25 cellular contexts compared by ENCODE assay signal in genomic region chr3:195696632-195697278, GRCh38. TPM values are rescaled to one million over a fixed set of nuclear protein-coding genes. Genes with fewer than 3 reads are reported as not detected.
DNase-seq lines count a peak whose midpoint lies in the region; FAIRE-seq and TF ChIP-seq lines count a peak whose summit lies in the region.
"Had no signal": no experiment of that assay in that cellular context is flagged by ENCODE, and none has a peak within 500 bp of the region (broad histone marks: within the 10 kb centered on the region; RNA-seq: fewer than 3 reads in every experiment).

No MANE protein-coding gene starts in this region.

- no peak for TF ChIP-seq CTCF in kidney (IDR thresholded peaks at IDR 0.05; ENCODE audit: borderline replicate concordance, extremely low read depth, insufficient read depth)

- H3K4me3 ChIP-seq in kidney (ENCODE audit: low read length in 2 of 2) = no peak overlapping the region
- H3K4me3 ChIP-seq: coronary artery, hepatocyte, testis had no signal

- intact Hi-C loops in activated T-helper 1 cell treated with anti-CD3 and anti-CD28 coated beads, Interleukin-12 subunit alpha, Interleukin-12 subunit beta, Interleukin-2, Interleukin-4 antibody, amounts not matched to agents 30 ng/mL and 10 ng/mL and 1 ng/mL, durations not matched to agents 14 hours and 24 hours and 36 hours (cut with micrococcal nuclease) = no loop called here
- intact Hi-C loops in kidney (cut with DNase I) = no loop called here

- H3K4me1 ChIP-seq in kidney (ENCODE audit: control insufficient read depth in 1 of 2, insufficient read depth in 1 of 2, low read depth in 1 of 2, low read length in 2 of 2) = no peaks in the 10 kb centered on the region

- FAIRE-seq in kidney (lab: Jason Lieb, UNC) = no peak
- FAIRE-seq: endothelial cell of umbilical vein, GM18507, H1, keratinocyte had no signal

- no peak for DNase-seq in activated T-helper 1 cell treated with anti-CD3 and anti-CD28 coated beads, Interleukin-12 subunit alpha, Interleukin-12 subunit beta, Interleukin-2, Interleukin-4 antibody, amounts not matched to agents 30 ng/mL and 10 ng/mL and 1 ng/mL, durations not matched to agents 14 hours and 24 hours and 36 hours (ENCODE audit: low spot score)
- DNase-seq in kidney = peak; percentile 81
- peak; percentile 24 for DNase-seq in stimulated activated CD8-positive, alpha-beta memory T cell treated with anti-CD3 and anti-CD28 coated beads, Interleukin-4, amount 100 ng/mL, for 48 hours
- no peak for DNase-seq in cerebellar nuclear complex (lab: John Stamatoyannopoulos, UW)
- DNase-seq in NCI-H1092 (lab: John Stamatoyannopoulos, UW) = no peak
- no peak for DNase-seq in NCI-H2081 (lab: John Stamatoyannopoulos, UW)
- DNase-seq: activated CD4-positive, alpha-beta T cell treated with anti-CD3 and anti-CD28 coated beads, Interleukin-2, amount 50 U/mL, for 4 hours; activated naive CD4-positive, alpha-beta T cell treated with anti-CD3 and anti-CD28 coated beads, Interleukin-2, amount 10 ng/mL, durations not matched to agents 7 days and 5 days; COR-L47; foreskin fibroblast; Kasumi-1; NCI-H1105 treated with DMSO at 0.1 percent for 48 hours; NCI-H2171 treated with DMSO at 0.1 percent for 48 hours; SIG-M5; stimulated activated CD4-positive, alpha-beta T cell treated with anti-CD3 and anti-CD28 coated beads, Interleukin-12 subunit alpha, Interleukin-12 subunit beta, amount 100 ng/mL, for 4 hours; testis had no signal

- no peak for TF ChIP-seq RAD21 in Ishikawa (IDR thresholded peaks at IDR 0.05; ENCODE audit: low read depth)

- no peaks in the 10 kb centered on the region for H3K9me3 ChIP-seq in kidney (ENCODE audit: control insufficient read depth in 1 of 2, low read length in 2 of 2)
- H3K9me3 ChIP-seq: testis had no signal

- H3K9me3 Mint-ChIP-seq in activated T-helper 1 cell treated with anti-CD3 and anti-CD28 coated beads, Interleukin-12 subunit alpha, Interleukin-12 subunit beta, Interleukin-2, Interleukin-4 antibody, amounts not matched to agents 30 ng/mL and 10 ng/mL and 1 ng/mL, durations not matched to agents 14 hours and 24 hours and 36 hours = no peaks in the 10 kb centered on the region
- H3K9me3 Mint-ChIP-seq: activated naive CD4-positive, alpha-beta T cell treated with anti-CD3 and anti-CD28 coated beads, Interleukin-2, amount 10 ng/mL, durations not matched to agents 7 days and 5 days had no signal

- H3K36me3 ChIP-seq in kidney (ENCODE audit: control insufficient read depth in 1 of 2, insufficient read depth in 2 of 2, low read length in 2 of 2) = peaks cover 12 to 48% of the 10 kb centered on the region in 2 donors

- H3K4me3 Mint-ChIP-seq in activated T-helper 1 cell treated with anti-CD3 and anti-CD28 coated beads, Interleukin-12 subunit alpha, Interleukin-12 subunit beta, Interleukin-2, Interleukin-4 antibody, amounts not matched to agents 30 ng/mL and 10 ng/mL and 1 ng/mL, durations not matched to agents 14 hours and 24 hours and 36 hours = no peak overlapping the region
- H3K4me3 Mint-ChIP-seq: activated naive CD4-positive, alpha-beta T cell treated with anti-CD3 and anti-CD28 coated beads, Interleukin-2, amount 10 ng/mL, durations not matched to agents 7 days and 5 days had no signal

- no peaks in the 10 kb centered on the region for H3K27me3 Mint-ChIP-seq in activated T-helper 1 cell treated with anti-CD3 and anti-CD28 coated beads, Interleukin-12 subunit alpha, Interleukin-12 subunit beta, Interleukin-2, Interleukin-4 antibody, amounts not matched to agents 30 ng/mL and 10 ng/mL and 1 ng/mL, durations not matched to agents 14 hours and 24 hours and 36 hours (ENCODE audit: insufficient read depth)
- H3K27me3 Mint-ChIP-seq: activated naive CD4-positive, alpha-beta T cell treated with anti-CD3 and anti-CD28 coated beads, Interleukin-2, amount 10 ng/mL, durations not matched to agents 7 days and 5 days had no signal

- peak overlapping the region; percentile 3 for H3K27ac Mint-ChIP-seq in activated T-helper 1 cell treated with anti-CD3 and anti-CD28 coated beads, Interleukin-12 subunit alpha, Interleukin-12 subunit beta, Interleukin-2, Interleukin-4 antibody, amounts not matched to agents 30 ng/mL and 10 ng/mL and 1 ng/mL, durations not matched to agents 14 hours and 24 hours and 36 hours
- H3K27ac Mint-ChIP-seq: activated naive CD4-positive, alpha-beta T cell treated with anti-CD3 and anti-CD28 coated beads, Interleukin-2, amount 10 ng/mL, durations not matched to agents 7 days and 5 days had no signal

- H3K9ac ChIP-seq in kidney (ENCODE audit: low read length in 2 of 2) = no peak overlapping the region

- no peak overlapping the region for H3K27ac ChIP-seq in kidney (ENCODE audit: low read depth in 2 of 2, low read length in 2 of 2)
- H3K27ac ChIP-seq: coronary artery, hepatocyte, testis had no signal

- peaks cover 29% of the 10 kb centered on the region for H3K4me1 Mint-ChIP-seq in activated T-helper 1 cell treated with anti-CD3 and anti-CD28 coated beads, Interleukin-12 subunit alpha, Interleukin-12 subunit beta, Interleukin-2, Interleukin-4 antibody, amounts not matched to agents 30 ng/mL and 10 ng/mL and 1 ng/mL, durations not matched to agents 14 hours and 24 hours and 36 hours (ENCODE audit: low read depth)
- H3K4me1 Mint-ChIP-seq: activated naive CD4-positive, alpha-beta T cell treated with anti-CD3 and anti-CD28 coated beads, Interleukin-2, amount 10 ng/mL, durations not matched to agents 7 days and 5 days had no signal

- H3K36me3 Mint-ChIP-seq in activated T-helper 1 cell treated with anti-CD3 and anti-CD28 coated beads, Interleukin-12 subunit alpha, Interleukin-12 subunit beta, Interleukin-2, Interleukin-4 antibody, amounts not matched to agents 30 ng/mL and 10 ng/mL and 1 ng/mL, durations not matched to agents 14 hours and 24 hours and 36 hours (ENCODE audit: low read depth) = peaks cover 57% of the 10 kb centered on the region

- TF ChIP-seq EP300 in Ishikawa (IDR thresholded peaks at IDR 0.05; ENCODE audit: borderline replicate concordance) = no peak

TF ChIP-seq in Ishikawa, 13 proteins besides CTCF, POLR2A, EP300 and RAD21:
- TF ChIP-seq REST (IDR thresholded peaks at IDR 0.05; ENCODE audit: low read depth) (no peak), TCF12 (IDR thresholded peaks at IDR 0.05; ENCODE audit: low read depth) (no peak), ZBTB7A (IDR thresholded peaks at IDR 0.05; ENCODE audit: low read depth) (0 out of 2 replicates have a peak, but pooled peaks have one; percentile 31), EGR1 (IDR thresholded peaks at IDR 0.05) (no peak), TAF1 (IDR thresholded peaks at IDR 0.05; ENCODE audit: low read depth) (no peak), CREB1 (IDR thresholded peaks at IDR 0.05; ENCODE audit: low read depth) (no peak)

RNA-seq across cellular contexts. Expression of gene MUC20, which starts 24.0 kb away (rescaled TPM):
- 5.0 and 6.6 TPM in 2 replicates for total RNA-seq in activated T-helper 1 cell treated with anti-CD3 and anti-CD28 coated beads, Interleukin-12 subunit alpha, Interleukin-12 subunit beta, Interleukin-2, Interleukin-4 antibody, amounts not matched to agents 30 ng/mL and 10 ng/mL and 1 ng/mL, durations not matched to agents 14 hours and 24 hours and 36 hours
- total RNA-seq in kidney = 42.6 TPM
- polyA plus RNA-seq in kidney (ENCODE audit: insufficient read depth, low read depth, low replicate concordance) = 53.3 TPM
- total RNA-seq: Daoy, HT1080 had no signal
- polyA plus RNA-seq: endothelial cell of umbilical vein had no signal

Comparison
In these comparisons a context has a peak if more than half of its experiments do, and no peak if none do; other contexts are left out.
1. DNase-seq: peak in kidney (single experiment) and stimulated activated CD8-positive, alpha-beta memory T cell treated with anti-CD3 and anti-CD28 coated beads, Interleukin-4, amount 100 ng/mL, for 48 hours (single experiment); none in activated T-helper 1 cell treated with anti-CD3 and anti-CD28 coated beads, Interleukin-12 subunit alpha, Interleukin-12 subunit beta, Interleukin-2, Interleukin-4 antibody, amounts not matched to agents 30 ng/mL and 10 ng/mL and 1 ng/mL, durations not matched to agents 14 hours and 24 hours and 36 hours (single experiment), cerebellar nuclear complex (0 of 2), NCI-H1092 (single experiment) and NCI-H2081 (0 of 2).